Comparison of ENCODE assay signal across 9 cellular contexts in genomic region chr3:157436583-157437300, GRCh38. TPM values are rescaled to one million over a fixed set of nuclear protein-coding genes. Genes with fewer than 3 reads are reported as not detected.
DNase-seq lines count a peak whose midpoint lies in the region; FAIRE-seq and TF ChIP-seq lines count a peak whose summit lies in the region.
"Had no signal": no experiment of that assay in that cellular context is flagged by ENCODE, and none has a peak within 500 bp of the region (broad histone marks: within the 10 kb centered on the region; RNA-seq: fewer than 3 reads in every experiment).

TSS of gene PTX3 (plus strand) at chr3:157436850. CDS start at chr3:157436934, 84 bp downstream.

- peak within 1 kb of the TSS; percentile 97 for H3K4me2 ChIP-seq in mesenchymal stem cell (ENCODE audit: low read length, poor library complexity, severe bottlenecking)

- TF ChIP-seq CTCF in testis (IDR thresholded peaks at IDR 0.05) = no peak

- H3K9ac ChIP-seq in duodenal mucosa (ENCODE audit: low read depth in 1 of 2, low read length in 2 of 2) (no peak within 1 kb of the TSS), mesenchymal stem cell (ENCODE audit: low read length) (peak within 1 kb of the TSS; percentile 84)

- H4K91ac ChIP-seq in mesenchymal stem cell (ENCODE audit: low read length) = peak within 1 kb of the TSS; percentile 86

- intact Hi-C loops in testis (cut with DNase I; ENCODE audit: low total_unique reads) = no loop called here

- H3K4ac ChIP-seq in mesenchymal stem cell (ENCODE audit: low read depth in 1 of 2, low read length in 2 of 2) = peak within 1 kb of the TSS in 1 of 2 experiments; percentile 82

- H2BK12ac ChIP-seq in mesenchymal stem cell (ENCODE audit: low read length in 2 of 2) = peak within 1 kb of the TSS in 1 of 2 experiments; percentile 80

- H2AK5ac ChIP-seq in mesenchymal stem cell (ENCODE audit: low read length, severe bottlenecking) = no peak within 1 kb of the TSS

- H3K27me3 ChIP-seq in duodenal mucosa (ENCODE audit: control insufficient read depth in 1 of 2, insufficient read depth in 2 of 2, low read length in 2 of 2) (peaks cover 14 to 21% of the 10 kb centered on the region in 2 donors), mesenchymal stem cell (ENCODE audit: control insufficient read depth in 1 of 2, insufficient read depth in 1 of 2, low read length in 2 of 2) (no peaks in the 10 kb centered on the region), testis (no peaks in the 10 kb centered on the region)

- TF ChIP-seq POLR2A in testis (IDR thresholded peaks at IDR 0.05) = no peak

- H3K4me1 ChIP-seq in duodenal mucosa (ENCODE audit: control insufficient read depth in 1 of 2, insufficient read depth in 2 of 2, low read length in 2 of 2) (no peaks in the 10 kb centered on the region), mesenchymal stem cell (ENCODE audit: control insufficient read depth, insufficient read depth, low read depth, low read length) (peaks cover 6% of the 10 kb centered on the region), testis (peaks cover 13% of the 10 kb centered on the region)

- peak; percentile 22 for DNase-seq in NK-92 treated with Interleukin-12 subunit alpha and Interleukin-12 subunit beta, amount 100 ng/mL, for 24 hours (lab: John Stamatoyannopoulos, UW)
- DNase-seq in NK-92 (lab: John Stamatoyannopoulos, UW; ENCODE audit: unreplicated experiment) (no peak), RCC 7860 (ENCODE audit: low spot score) (peak; percentile 83), mesenchymal stem cell (peak; percentile 92), testis (peak; percentile 18), middle frontal gyrus (ENCODE audit: extremely low spot score, low spot score) (no peak), NCI-H1694 (lab: John Stamatoyannopoulos, UW) (no peak)
- DNase-seq: DND-41 had no signal

- H3K4me3 ChIP-seq in duodenal mucosa (ENCODE audit: low read depth in 1 of 2, low read length in 2 of 2) = peak within 1 kb of the TSS; percentile 50 to 60
- peak within 1 kb of the TSS; percentile 81 to 89 for H3K4me3 ChIP-seq in mesenchymal stem cell (ENCODE audit: insufficient read depth in 1 of 2, low read depth in 1 of 2, low read length in 2 of 2)
- peak within 1 kb of the TSS; percentile 47 to 55 for H3K4me3 ChIP-seq in testis

- H3K36me3 ChIP-seq in duodenal mucosa (ENCODE audit: control insufficient read depth in 1 of 2, insufficient read depth in 2 of 2, low read length in 2 of 2) (no peaks in the 10 kb centered on the region), mesenchymal stem cell (ENCODE audit: control insufficient read depth in 1 of 2, insufficient read depth in 2 of 2, low read depth in 1 of 2, low read length in 2 of 2) (peaks cover 2 to 24% of the 10 kb centered on the region in 2 experiments), testis (ENCODE audit: low read depth, missing control alignments) (no peaks in the 10 kb centered on the region)

- peak within 1 kb of the TSS in 1 of 2 experiments; percentile 83 for H3K14ac ChIP-seq in mesenchymal stem cell (ENCODE audit: low read length in 2 of 2)

- peaks cover 4% of the 10 kb centered on the region for H3K79me1 ChIP-seq in mesenchymal stem cell (replicated peaks; ENCODE audit: low read length, poor library complexity, severe bottlenecking)

- peak within 1 kb of the TSS; percentile 88 for H2BK120ac ChIP-seq in mesenchymal stem cell (ENCODE audit: low read depth, low read length)

- H2BK5ac ChIP-seq in mesenchymal stem cell (ENCODE audit: low read depth, low read length, poor library complexity, severe bottlenecking) = peak within 1 kb of the TSS; percentile 5

- H4K8ac ChIP-seq in mesenchymal stem cell (ENCODE audit: low read length) = peak within 1 kb of the TSS; percentile 81

- WGBS in mesenchymal stem cell = 4% methylated on average over 12 of the region's 17 CpGs
- WGBS in testis, 2 donors = 3 to 4% methylated on average over 17 of the region's 17 CpGs

- H2BK15ac ChIP-seq in mesenchymal stem cell (ENCODE audit: low read depth, poor library complexity, severe bottlenecking) = peak within 1 kb of the TSS; percentile 80

- H3K27ac ChIP-seq in duodenal mucosa (ENCODE audit: low read depth, low read length) (no peak within 1 kb of the TSS), mesenchymal stem cell (ENCODE audit: low read length, poor library complexity, severe bottlenecking) (peak within 1 kb of the TSS; percentile 51), testis (no peak within 1 kb of the TSS)

- peak within 1 kb of the TSS; percentile 47 for H2AFZ ChIP-seq in mesenchymal stem cell (ENCODE audit: low read depth, low read length)

- no peak within 1 kb of the TSS for H3K23ac ChIP-seq in mesenchymal stem cell (ENCODE audit: low read length in 2 of 2)

- peak; percentile 64 for FAIRE-seq in RCC 7860 (lab: Jason Lieb, UNC)

- peak within 1 kb of the TSS; percentile 83 to 86 for H3K18ac ChIP-seq in mesenchymal stem cell (ENCODE audit: low read depth in 1 of 2, low read length in 2 of 2)

- H3K9me3 ChIP-seq in duodenal mucosa (ENCODE audit: control insufficient read depth in 1 of 2, low read length in 2 of 2) (no peaks in the 10 kb centered on the region), mesenchymal stem cell (ENCODE audit: control insufficient read depth, low read length) (no peaks in the 10 kb centered on the region), testis (no peaks in the 10 kb centered on the region)

RNA-seq across cellular contexts. Expression of gene PTX3, which starts in this region (rescaled TPM):
- polyA plus RNA-seq in mesenchymal stem cell (2013, experiment 1 of 2) = 14.6 TPM
- 15.4 TPM for polyA plus RNA-seq in mesenchymal stem cell (2013, experiment 2 of 2)
- under 1 TPM; 0.19 to 0.24 TPM for total RNA-seq in testis
- polyA plus RNA-seq in testis (ENCODE audit: insufficient read depth, low read depth, low replicate concordance) = 0.95 TPM

Comparison
In these comparisons a context has a peak if more than half of its experiments do, and no peak if none do; other contexts are left out.
1. DNase-seq: peak in NK-92 treated with Interleukin-12 subunit alpha and Interleukin-12 subunit beta, amount 100 ng/mL, for 24 hours (single experiment), RCC 7860 (single experiment) and mesenchymal stem cell (single experiment); none in NK-92 (single experiment), middle frontal gyrus (single experiment) and NCI-H1694 (single experiment).
2. Peak in DNase-seq and H3K4me3 ChIP-seq in testis; RNA of the gene not detected or under 1 TPM.
3. Peak in every context shown above with its lines, with median percentiles within 50 percentile points of each other: H3K4me3 ChIP-seq.